In the genomic region with DNA sequence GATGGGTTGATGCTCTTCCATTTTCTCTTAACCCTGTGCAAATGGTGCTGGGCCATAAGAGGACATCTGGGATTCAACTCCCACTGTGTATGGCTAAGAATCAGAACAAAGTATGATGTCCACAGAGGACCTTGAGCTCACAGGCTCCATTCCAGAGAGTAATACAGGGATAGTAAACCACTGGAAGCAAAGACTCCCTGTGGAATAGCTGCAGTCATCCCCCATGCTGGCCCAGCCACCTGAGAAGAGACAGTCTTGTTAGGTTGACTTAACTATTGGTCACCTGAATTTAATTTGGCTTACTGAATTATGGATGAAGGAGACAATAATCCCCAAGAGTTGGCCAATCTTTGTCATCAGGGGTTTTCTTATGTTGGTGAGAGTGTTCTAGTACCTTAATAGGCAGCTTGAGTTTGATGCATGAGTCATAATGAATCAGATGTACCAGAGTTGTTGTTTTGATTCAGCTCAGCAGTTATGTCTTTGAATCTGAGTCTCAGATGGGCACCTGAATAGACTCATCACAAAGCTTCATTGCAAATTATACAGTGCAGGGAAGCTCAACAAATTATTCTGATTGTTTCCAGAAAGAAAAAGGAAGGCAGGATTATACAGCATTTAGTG, we compare ENCODE assay signal across 9 cellular contexts.
DNase-seq lines count a peak whose midpoint lies in the region; ATAC-seq, FAIRE-seq and TF ChIP-seq lines count a peak whose summit lies in the region.
"Had no signal": no experiment of that assay in that cellular context is flagged by ENCODE, and none has a peak within 500 bp of the region (broad histone marks: within the 10 kb centered on the region; RNA-seq: fewer than 3 reads in every experiment).

No MANE protein-coding gene starts in this region.

- peaks cover 25% of the 10 kb centered on the region for H3K4me1 Mint-ChIP-seq in astrocyte (ENCODE audit: low read depth, unreplicated experiment)

- H3K36me3 Mint-ChIP-seq in astrocyte (ENCODE audit: low read depth, unreplicated experiment), result peaks cover 4% of the 10 kb centered on the region

- intact Hi-C loops in sigmoid colon (cut with DNase I), result no loop called here

- H4K20me1 ChIP-seq in astrocyte (ENCODE audit: insufficient read depth, low read length), result no peaks in the 10 kb centered on the region

- H3K4me1 ChIP-seq in astrocyte (ENCODE audit: insufficient read depth, low read length) (peaks cover 26% of the 10 kb centered on the region), sigmoid colon (peaks cover 0 to 5% (median 2%) of the 10 kb centered on the region in 4 donors)

- H3K27me3 ChIP-seq in astrocyte (ENCODE audit: insufficient read depth, low read length) (no peaks in the 10 kb centered on the region), sigmoid colon (no peaks in the 10 kb centered on the region)
- H3K27me3 ChIP-seq: neutrophil had no signal

- no peak overlapping the region for H2AFZ ChIP-seq in astrocyte (ENCODE audit: low read depth, low read length)

- H3K9ac ChIP-seq in astrocyte (ENCODE audit: low read length), result peak overlapping the region; percentile 25

- peaks cover 11% of the 10 kb centered on the region for H3K9me3 Mint-ChIP-seq in astrocyte (ENCODE audit: unreplicated experiment)

- H3K4me2 ChIP-seq in astrocyte (ENCODE audit: low read length), result peak overlapping the region; percentile 58

- no peak overlapping the region for H3K4me3 Mint-ChIP-seq in astrocyte (ENCODE audit: unreplicated experiment)

- no peaks in the 10 kb centered on the region for H3K27me3 Mint-ChIP-seq in astrocyte (ENCODE audit: low read depth, unreplicated experiment)

- TF ChIP-seq CTCF in astrocyte (IDR thresholded peaks at IDR 0.05; ENCODE audit: insufficient read depth, low read depth, low read length) (no peak), sigmoid colon (IDR thresholded peaks at IDR 0.05) (no peak)

- FAIRE-seq in astrocyte (lab: Jason Lieb, UNC), result no peak
- FAIRE-seq: TTC549 had no signal

- peak; percentile 72 for ATAC-seq in GM19395 (IDR thresholded peaks at IDR 0.05; ENCODE audit: unreplicated experiment)
- peak; percentile 35 for ATAC-seq in HG03066 (IDR thresholded peaks at IDR 0.05; ENCODE audit: low read depth, unreplicated experiment)

- peak overlapping the region; percentile 74 for H3K27ac ChIP-seq in astrocyte (ENCODE audit: low read depth, low read length)
- peak overlapping the region in 3 of 4 donors; percentile 40 to 62 (median 43) for H3K27ac ChIP-seq in sigmoid colon
- H3K27ac ChIP-seq: neutrophil had no signal

- TF ChIP-seq POLR2A in sigmoid colon (IDR thresholded peaks at IDR 0.05), result no peak

- H3K27ac Mint-ChIP-seq in astrocyte (ENCODE audit: unreplicated experiment), result peak overlapping the region; percentile 80

- H3K4me3 ChIP-seq in astrocyte (ENCODE audit: insufficient read depth, low read depth, low read length), result no peak overlapping the region
- H3K4me3 ChIP-seq in sigmoid colon, result no peak overlapping the region

- H3K9me3 ChIP-seq in astrocyte (ENCODE audit: insufficient read depth, low read depth, low read length), result peaks cover 2% of the 10 kb centered on the region
- H3K9me3 ChIP-seq in sigmoid colon, result no peaks in the 10 kb centered on the region
- H3K9me3 ChIP-seq: neutrophil had no signal

- DNase-seq in astrocyte (ENCODE audit: low read depth) (peak; percentile 80), sigmoid colon (no peak), OCI-M2 (lab: John Stamatoyannopoulos, UW; ENCODE audit: unreplicated experiment) (no peak), NCI-H510A treated with DMSO at 0.1 percent for 48 hours (lab: John Stamatoyannopoulos, UW) (no peak), COR-L47 (lab: John Stamatoyannopoulos, UW) (no peak)

- no peak for TF ChIP-seq EP300 in sigmoid colon (IDR thresholded peaks at IDR 0.05)

- H3K36me3 ChIP-seq in astrocyte (ENCODE audit: insufficient read depth, low read length) (no peaks in the 10 kb centered on the region), sigmoid colon (no peaks in the 10 kb centered on the region)
- H3K36me3 ChIP-seq: neutrophil had no signal

- H3K79me2 ChIP-seq in astrocyte (ENCODE audit: insufficient read depth, low read length), result no peaks in the 10 kb centered on the region
